12 cellular contexts compared by ENCODE assay signal in the genomic region with DNA sequence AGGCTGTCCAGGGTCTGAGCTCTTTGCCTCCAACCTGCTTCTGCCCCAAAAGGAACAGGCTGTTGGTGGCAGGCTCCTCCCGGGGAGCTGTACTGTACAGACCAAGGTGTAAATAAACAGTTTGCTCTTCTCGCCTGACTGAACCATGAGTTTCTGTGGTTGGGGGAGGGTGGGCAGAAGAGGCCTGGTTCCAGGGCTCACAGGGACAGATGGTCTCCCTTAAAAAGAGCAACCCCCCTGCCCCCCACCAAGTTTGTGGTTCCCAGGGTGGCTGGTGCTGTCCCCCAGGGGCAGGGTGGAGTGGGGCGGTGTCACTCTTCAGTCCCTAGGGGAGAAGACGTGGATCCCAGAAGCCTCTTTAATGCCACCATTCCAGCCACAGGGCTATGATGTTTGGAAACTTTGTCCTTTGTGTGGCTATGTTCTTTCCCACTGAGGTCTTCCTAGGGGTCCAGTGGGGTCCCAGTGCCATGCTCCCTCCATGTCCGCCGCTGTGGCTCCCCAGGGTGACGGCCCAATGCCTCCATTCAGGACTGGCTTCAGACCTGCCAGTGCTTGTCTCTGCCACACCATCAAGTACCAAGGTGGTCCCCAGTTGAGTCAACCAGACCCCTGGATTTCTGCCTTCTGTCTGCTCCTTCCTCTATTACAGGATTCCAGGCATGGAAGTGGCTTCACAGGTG.
DNase-seq lines count a peak whose midpoint lies in the region; ATAC-seq, FAIRE-seq and TF ChIP-seq lines count a peak whose summit lies in the region.
"Had no signal": no experiment of that assay in that cellular context is flagged by ENCODE, and none has a peak within 500 bp of the region (broad histone marks: within the 10 kb centered on the region; RNA-seq: fewer than 3 reads in every experiment).

No MANE protein-coding gene starts in this region.

- peaks cover 5% of the 10 kb centered on the region for H4K20me1 ChIP-seq in GM12878 (ENCODE audit: control insufficient read depth, insufficient read depth)

- no peak overlapping the region for H3K27ac ChIP-seq in GM12878 (ENCODE audit: control insufficient read depth, insufficient read depth)
- H3K27ac ChIP-seq: gastrocnemius medialis, upper lobe of right lung had no signal

- H3K4me1 ChIP-seq in GM12878 (ENCODE audit: control insufficient read depth, insufficient read depth, low read length), result peaks cover 35% of the 10 kb centered on the region
- H3K4me1 ChIP-seq: gastrocnemius medialis, upper lobe of right lung had no signal

- peak overlapping the region; percentile 67 for H3K4me2 ChIP-seq in GM12878 (ENCODE audit: control insufficient read depth, insufficient read depth)

- peak in 1 of 3 experiments; percentile 17; a peak in 1 of 6 replicates for TF ChIP-seq CTCF in GM12878 (IDR thresholded peaks at IDR 0.05 in 2 of 3, conservative IDR thresholded peaks at IDR 0.05 in 1 of 3; ENCODE audit: control insufficient read depth in 2 of 3, extremely low read depth in 1 of 3, insufficient read depth in 1 of 3, low read depth in 3 of 3, low read length in 3 of 3)

- WGBS in GM12878 (ENCODE audit: insufficient coverage, insufficient replicate concordance, low lambda C conversion rate, missing lambda C conversion rate), result 34% methylated on average over 7 of the region's 7 CpGs

- H3K9me3 ChIP-seq in GM12878 (replicated peaks; ENCODE audit: control insufficient read depth, insufficient read depth, low read length), result no peaks in the 10 kb centered on the region
- H3K9me3 ChIP-seq: gastrocnemius medialis, upper lobe of right lung had no signal

- H3K9ac ChIP-seq in GM12878 (ENCODE audit: control insufficient read depth, insufficient read depth, low read length), result no peak overlapping the region

- intact Hi-C loops in GM12878 (cut with micrococcal nuclease; ENCODE audit: unreplicated experiment), result loop anchor here (5.0 kb wide), 2 partner anchors 46 to 304 kb away; no protein-coding TSS in a partner anchor

- CTCF ChIA-PET in GM12878 (lab: Yijun Ruan, JAX), result interaction anchor here (0.6 to 2.0 kb wide), 8 partner anchors 12 to 308 kb away, joined by 3 to 10 read pairs (median 4); no protein-coding TSS in a partner anchor

- H2AFZ ChIP-seq in GM12878 (ENCODE audit: control insufficient read depth, low read depth, low read length), result no peak overlapping the region

- TF ChIP-seq RAD21 in GM12878 (IDR thresholded peaks at IDR 0.05; ENCODE audit: insufficient read depth, low read depth, low read length), result no peak

- peak; percentile 37 to 70; a peak in 1 of 4 replicates for TF ChIP-seq EP300 in GM12878 (IDR thresholded peaks at IDR 0.05; ENCODE audit: borderline replicate concordance in 1 of 2, control insufficient read depth in 1 of 2, low read depth in 2 of 2, low read length in 2 of 2)

- no peaks in the 10 kb centered on the region for H3K27me3 ChIP-seq in GM12878 (replicated peaks in 1 of 2; ENCODE audit: control insufficient read depth in 2 of 2, insufficient read depth in 2 of 2, low read length in 1 of 2)
- H3K27me3 ChIP-seq: gastrocnemius medialis, upper lobe of right lung had no signal

- peaks cover 1 to 3% (median 2%) of the 10 kb centered on the region in 3 donors for H3K36me3 Mint-ChIP-seq in immature natural killer cell

- in situ Hi-C loops in GM12878 (cut with MboI), result loop anchor here (10.0 kb wide), 1 partner anchor 307 kb away; no protein-coding TSS in a partner anchor

- peaks cover 5% of the 10 kb centered on the region in 2 donors for H3K4me1 Mint-ChIP-seq in immature natural killer cell

- no peak overlapping the region for H3K4me3 Mint-ChIP-seq in immature natural killer cell

- H3K27ac Mint-ChIP-seq in immature natural killer cell, result no peak overlapping the region

- no peaks in the 10 kb centered on the region for H3K9me3 Mint-ChIP-seq in immature natural killer cell

- no peak for TF ChIP-seq POLR2A in GM12878 (IDR thresholded peaks at IDR 0.05; ENCODE audit: low read depth, low read length)

- ATAC-seq in GM19455 (IDR thresholded peaks at IDR 0.05; ENCODE audit: unreplicated experiment), result peak; percentile 60
- peak; percentile 42 for ATAC-seq in HG03108 (IDR thresholded peaks at IDR 0.05; ENCODE audit: unreplicated experiment)
- ATAC-seq in GM12878, result peak; percentile 84
- no peak for ATAC-seq in HG03457 (IDR thresholded peaks at IDR 0.05; ENCODE audit: unreplicated experiment)
- ATAC-seq in GM21526 (IDR thresholded peaks at IDR 0.05; ENCODE audit: low FRiP score, unreplicated experiment), result no peak
- ATAC-seq: gastrocnemius medialis, upper lobe of right lung had no signal

- H3K79me2 ChIP-seq in GM12878 (ENCODE audit: control insufficient read depth, insufficient read depth, low read length), result no peaks in the 10 kb centered on the region

- no peaks in the 10 kb centered on the region; a peak in 1 of 4 replicates for H3K36me3 ChIP-seq in GM12878 (ENCODE audit: control insufficient read depth in 2 of 2, insufficient read depth in 2 of 2, low read length in 1 of 2)
- H3K36me3 ChIP-seq: gastrocnemius medialis, upper lobe of right lung had no signal

- DNase-seq in D341Med (ENCODE audit: low spot score) (peak; percentile 43), GM12878 (ENCODE audit: low read depth, low spot score) (peak; percentile 70), NCI-H82 (lab: John Stamatoyannopoulos, UW) (no peak), immature natural killer cell (no peak)
- DNase-seq: gastrocnemius medialis, upper lobe of right lung had no signal

- FAIRE-seq in GM12878 (lab: Jason Lieb, UNC), result peak; percentile 68
- FAIRE-seq: bronchial epithelial cell, RCC 7860 had no signal

- peaks cover 0 to 2% (median 1%) of the 10 kb centered on the region in 3 donors for H3K27me3 Mint-ChIP-seq in immature natural killer cell (ENCODE audit: low read depth in 3 of 3)

- POLR2A ChIA-PET in GM12878 (lab: Charles Lee), result interaction anchor here (1.0 to 1.2 kb wide), 2 partner anchors 9 to 45 kb away, joined by 3 to 4 read pairs; no protein-coding TSS in a partner anchor

- H3K4me3 ChIP-seq in GM12878, result no peak overlapping the region
- H3K4me3 ChIP-seq: gastrocnemius medialis, upper lobe of right lung had no signal

- no TSS peak for BruUV-seq in GM12878 (replicated peaks; lab: Mats Ljungman, UMichigan)

- RAD21 ChIA-PET in GM12878 (lab: Charles Lee; ENCODE audit: unreplicated experiment), result interaction anchor here (0.6 to 5.4 kb wide), 7 partner anchors 10 to 596 kb away, joined by 3 to 65 read pairs (median 4); a partner anchor contains a TSS

- SMC1A ChIA-PET in GM12878 (lab: Charles Lee; ENCODE audit: uncharacterized antibody, unreplicated experiment), result interaction anchor here (0.9 to 5.8 kb wide), 10 partner anchors 9 to 303 kb away, joined by 3 to 78 read pairs (median 6); no protein-coding TSS in a partner anchor

TF ChIP-seq in GM12878, 131 proteins besides CTCF, POLR2A, EP300 and RAD21 (continues in another document):
- TF ChIP-seq STAT3 (IDR thresholded peaks at IDR 0.05; ENCODE audit: low read depth, low read length) (no peak), RCOR1 (conservative IDR thresholded peaks at IDR 0.05; ENCODE audit: low read depth, low read length) (0 out of 2 replicates have a peak, but pooled peaks have one; percentile 75), MTA3 (IDR thresholded peaks at IDR 0.05; ENCODE audit: borderline replicate concordance, low read length) (no peak)
- TF ChIP-seq, protein P1, sequence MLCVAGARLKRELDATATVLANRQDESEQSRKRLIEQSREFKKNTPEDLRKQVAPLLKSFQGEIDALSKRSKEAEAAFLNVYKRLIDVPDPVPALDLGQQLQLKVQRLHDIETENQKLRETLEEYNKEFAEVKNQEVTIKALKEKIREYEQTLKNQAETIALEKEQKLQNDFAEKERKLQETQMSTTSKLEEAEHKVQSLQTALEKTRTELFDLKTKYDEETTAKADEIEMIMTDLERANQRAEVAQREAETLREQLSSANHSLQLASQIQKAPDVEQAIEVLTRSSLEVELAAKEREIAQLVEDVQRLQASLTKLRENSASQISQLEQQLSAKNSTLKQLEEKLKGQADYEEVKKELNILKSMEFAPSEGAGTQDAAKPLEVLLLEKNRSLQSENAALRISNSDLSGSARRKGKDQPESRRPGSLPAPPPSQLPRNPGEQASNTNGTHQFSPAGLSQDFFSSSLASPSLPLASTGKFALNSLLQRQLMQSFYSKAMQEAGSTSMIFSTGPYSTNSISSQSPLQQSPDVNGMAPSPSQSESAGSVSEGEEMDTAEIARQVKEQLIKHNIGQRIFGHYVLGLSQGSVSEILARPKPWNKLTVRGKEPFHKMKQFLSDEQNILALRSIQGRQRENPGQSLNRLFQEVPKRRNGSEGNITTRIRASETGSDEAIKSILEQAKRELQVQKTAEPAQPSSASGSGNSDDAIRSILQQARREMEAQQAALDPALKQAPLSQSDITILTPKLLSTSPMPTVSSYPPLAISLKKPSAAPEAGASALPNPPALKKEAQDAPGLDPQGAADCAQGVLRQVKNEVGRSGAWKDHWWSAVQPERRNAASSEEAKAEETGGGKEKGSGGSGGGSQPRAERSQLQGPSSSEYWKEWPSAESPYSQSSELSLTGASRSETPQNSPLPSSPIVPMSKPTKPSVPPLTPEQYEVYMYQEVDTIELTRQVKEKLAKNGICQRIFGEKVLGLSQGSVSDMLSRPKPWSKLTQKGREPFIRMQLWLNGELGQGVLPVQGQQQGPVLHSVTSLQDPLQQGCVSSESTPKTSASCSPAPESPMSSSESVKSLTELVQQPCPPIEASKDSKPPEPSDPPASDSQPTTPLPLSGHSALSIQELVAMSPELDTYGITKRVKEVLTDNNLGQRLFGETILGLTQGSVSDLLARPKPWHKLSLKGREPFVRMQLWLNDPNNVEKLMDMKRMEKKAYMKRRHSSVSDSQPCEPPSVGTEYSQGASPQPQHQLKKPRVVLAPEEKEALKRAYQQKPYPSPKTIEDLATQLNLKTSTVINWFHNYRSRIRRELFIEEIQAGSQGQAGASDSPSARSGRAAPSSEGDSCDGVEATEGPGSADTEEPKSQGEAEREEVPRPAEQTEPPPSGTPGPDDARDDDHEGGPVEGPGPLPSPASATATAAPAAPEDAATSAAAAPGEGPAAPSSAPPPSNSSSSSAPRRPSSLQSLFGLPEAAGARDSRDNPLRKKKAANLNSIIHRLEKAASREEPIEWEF (IDR thresholded peaks at IDR 0.05; ENCODE audit: insufficient replicate concordance, low read depth, low read length), result no peak
- TF ChIP-seq, protein P2, sequence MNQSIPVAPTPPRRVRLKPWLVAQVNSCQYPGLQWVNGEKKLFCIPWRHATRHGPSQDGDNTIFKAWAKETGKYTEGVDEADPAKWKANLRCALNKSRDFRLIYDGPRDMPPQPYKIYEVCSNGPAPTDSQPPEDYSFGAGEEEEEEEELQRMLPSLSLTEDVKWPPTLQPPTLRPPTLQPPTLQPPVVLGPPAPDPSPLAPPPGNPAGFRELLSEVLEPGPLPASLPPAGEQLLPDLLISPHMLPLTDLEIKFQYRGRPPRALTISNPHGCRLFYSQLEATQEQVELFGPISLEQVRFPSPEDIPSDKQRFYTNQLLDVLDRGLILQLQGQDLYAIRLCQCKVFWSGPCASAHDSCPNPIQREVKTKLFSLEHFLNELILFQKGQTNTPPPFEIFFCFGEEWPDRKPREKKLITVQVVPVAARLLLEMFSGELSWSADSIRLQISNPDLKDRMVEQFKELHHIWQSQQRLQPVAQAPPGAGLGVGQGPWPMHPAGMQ (IDR thresholded peaks at IDR 0.05; ENCODE audit: borderline replicate concordance), result no peak

Comparison
In these comparisons a context has a peak if more than half of its experiments do, and no peak if none do; other contexts are left out.
1. DNase-seq: peak in D341Med (single experiment) and GM12878 (single experiment); none in NCI-H82 (single experiment) and immature natural killer cell (0 of 3).
2. ATAC-seq: peak in GM19455 (single experiment), HG03108 (single experiment) and GM12878 (single experiment); none in HG03457 (single experiment) and GM21526 (single experiment).